ENCODE assay signal across 12 cellular contexts in genomic region chr17:59752922-59753321, GRCh38. TPM values are rescaled to one million over a fixed set of nuclear protein-coding genes. Genes with fewer than 3 reads are reported as not detected.
A peak's percentile ranks its signal among the peaks of the same experiment; 100 is the strongest.
DNase-seq lines count a peak whose midpoint lies in the region; ATAC-seq and TF ChIP-seq lines count a peak whose summit lies in the region.
"Had no signal": no experiment of that assay in that cellular context is flagged by ENCODE, and none has a peak within 500 bp of the region (broad histone marks: within the 10 kb centered on the region; RNA-seq: fewer than 3 reads in every experiment).

No MANE protein-coding gene starts in this region.

- H3K4me1 ChIP-seq in OCI-LY3 (ENCODE audit: low read length): peaks cover 33% of the 10 kb centered on the region
- peaks cover 47% of the 10 kb centered on the region for H3K4me1 ChIP-seq in adipocyte (ENCODE audit: control insufficient read depth, insufficient read depth, low read length)
- H3K4me1 ChIP-seq in skeletal muscle satellite cell (ENCODE audit: control insufficient read depth, insufficient read depth, low read length): peaks cover 38% of the 10 kb centered on the region
- H3K4me1 ChIP-seq: parathyroid adenoma had no signal

- no peaks in the 10 kb centered on the region for H3K9me3 Mint-ChIP-seq in activated CD8-positive, alpha-beta T cell treated with anti-CD3 and anti-CD28 coated beads for 36 hours
- no peaks in the 10 kb centered on the region for H3K9me3 Mint-ChIP-seq in activated CD8-positive, alpha-beta T cell treated with anti-CD3 and anti-CD28 coated beads, Interleukin-2, amount 10 ng/mL, durations not matched to agents 7 days and 5 days (ENCODE audit: insufficient read depth)
- peaks cover under 1% of the 10 kb centered on the region for H3K9me3 Mint-ChIP-seq in mesothelial cell of epicardium

- CTCF ChIA-PET in activated CD8-positive, alpha-beta T cell treated with anti-CD3 and anti-CD28 coated beads for 36 hours (lab: Charles Lee): interaction anchor here (0.6 to 5.6 kb wide), 19 partner anchors 9 to 288 kb away, joined by 3 to 108 read pairs (median 5); partner anchors contain the start of genes PTRH2 and VMP1
- CTCF ChIA-PET in activated CD8-positive, alpha-beta T cell treated with anti-CD3 and anti-CD28 coated beads, Interleukin-2, amount 10 ng/mL, durations not matched to agents 7 days and 5 days (lab: Charles Lee): interaction anchor here (0.8 to 5.3 kb wide), 22 partner anchors 11 to 442 kb away, joined by 3 to 102 read pairs (median 7); partner anchors contain the start of genes PTRH2, RPS6KB1, TUBD1 and VMP1

- H3K36me3 Mint-ChIP-seq in activated CD8-positive, alpha-beta T cell treated with anti-CD3 and anti-CD28 coated beads for 36 hours (ENCODE audit: low read depth): peaks cover 22% of the 10 kb centered on the region
- peaks cover 22% of the 10 kb centered on the region for H3K36me3 Mint-ChIP-seq in activated CD8-positive, alpha-beta T cell treated with anti-CD3 and anti-CD28 coated beads, Interleukin-2, amount 10 ng/mL, durations not matched to agents 7 days and 5 days (ENCODE audit: low read depth)
- H3K36me3 Mint-ChIP-seq in mesothelial cell of epicardium: peaks cover 2% of the 10 kb centered on the region

- H3K27me3 Mint-ChIP-seq in activated CD8-positive, alpha-beta T cell treated with anti-CD3 and anti-CD28 coated beads for 36 hours: no peaks in the 10 kb centered on the region
- H3K27me3 Mint-ChIP-seq in activated CD8-positive, alpha-beta T cell treated with anti-CD3 and anti-CD28 coated beads, Interleukin-2, amount 10 ng/mL, durations not matched to agents 7 days and 5 days (ENCODE audit: low read depth): no peaks in the 10 kb centered on the region
- no peaks in the 10 kb centered on the region for H3K27me3 Mint-ChIP-seq in mesothelial cell of epicardium (ENCODE audit: low read depth)

- no peaks in the 10 kb centered on the region for H3K27me3 ChIP-seq in OCI-LY3 (ENCODE audit: low read depth, low read length)
- H3K27me3 ChIP-seq in adipocyte (replicated peaks; ENCODE audit: control insufficient read depth, insufficient read depth, low read length): no peaks in the 10 kb centered on the region
- H3K27me3 ChIP-seq in skeletal muscle satellite cell (ENCODE audit: control insufficient read depth, insufficient read depth, low read length): no peaks in the 10 kb centered on the region
- H3K27me3 ChIP-seq: esophagus squamous epithelium had no signal

- no peak overlapping the region for H3K4me3 Mint-ChIP-seq in activated CD8-positive, alpha-beta T cell treated with anti-CD3 and anti-CD28 coated beads for 36 hours
- H3K4me3 Mint-ChIP-seq in activated CD8-positive, alpha-beta T cell treated with anti-CD3 and anti-CD28 coated beads, Interleukin-2, amount 10 ng/mL, durations not matched to agents 7 days and 5 days: no peak overlapping the region
- no peak overlapping the region for H3K4me3 Mint-ChIP-seq in mesothelial cell of epicardium

- no peak for ATAC-seq in activated CD8-positive, alpha-beta T cell treated with anti-CD3 and anti-CD28 coated beads for 36 hours
- no peak for ATAC-seq in activated CD8-positive, alpha-beta T cell treated with anti-CD3 and anti-CD28 coated beads, Interleukin-2, amount 10 ng/mL, durations not matched to agents 7 days and 5 days
- ATAC-seq in GM18498 (IDR thresholded peaks at IDR 0.05; ENCODE audit: unreplicated experiment): no peak

- H4K20me1 ChIP-seq in OCI-LY3 (ENCODE audit: insufficient read depth, low read length): no peaks in the 10 kb centered on the region

- no peak for TF ChIP-seq CTCF in activated CD8-positive, alpha-beta T cell treated with anti-CD3 and anti-CD28 coated beads for 36 hours (IDR thresholded peaks at IDR 0.05)
- no peak for TF ChIP-seq CTCF in OCI-LY3 (IDR thresholded peaks at IDR 0.05; ENCODE audit: low read depth, low read length)
- TF ChIP-seq CTCF in mesothelial cell of epicardium (IDR thresholded peaks at IDR 0.05; ENCODE audit: unreplicated experiment): no peak

- no peak overlapping the region; the same call in 1 of the 2 replicates for H3K9ac ChIP-seq in OCI-LY3 (ENCODE audit: low read length)
- H3K9ac ChIP-seq in adipocyte (ENCODE audit: low read length): peak overlapping the region; percentile 91
- peak overlapping the region; percentile 84 for H3K9ac ChIP-seq in skeletal muscle satellite cell (ENCODE audit: low read depth, low read length)
- H3K9ac ChIP-seq: parathyroid adenoma had no signal

- intact Hi-C loops in activated CD8-positive, alpha-beta T cell treated with anti-CD3 and anti-CD28 coated beads for 36 hours (cut with micrococcal nuclease): loop anchor here (2.0 to 5.0 kb wide), 2 partner anchors 34 to 94 kb away; no protein-coding TSS in a partner anchor

- H3K36me3 ChIP-seq in OCI-LY3 (replicated peaks; ENCODE audit: low read depth, low read length) (no peaks in the 10 kb centered on the region), adipocyte (ENCODE audit: control insufficient read depth, insufficient read depth, low read length, severe bottlenecking) (peaks cover 7% of the 10 kb centered on the region), skeletal muscle satellite cell (ENCODE audit: insufficient read depth, low read length) (no peaks in the 10 kb centered on the region)

- peak overlapping the region; percentile 77 for H3K27ac ChIP-seq in OCI-LY3 (ENCODE audit: low read length)
- H3K27ac ChIP-seq: parathyroid adenoma had no signal

- H3K27ac Mint-ChIP-seq in activated CD8-positive, alpha-beta T cell treated with anti-CD3 and anti-CD28 coated beads for 36 hours: peak overlapping the region; percentile 84
- H3K27ac Mint-ChIP-seq in activated CD8-positive, alpha-beta T cell treated with anti-CD3 and anti-CD28 coated beads, Interleukin-2, amount 10 ng/mL, durations not matched to agents 7 days and 5 days: no peak overlapping the region
- no peak overlapping the region for H3K27ac Mint-ChIP-seq in mesothelial cell of epicardium

- H3K9me3 ChIP-seq in OCI-LY3 (ENCODE audit: insufficient read depth, low read length) (no peaks in the 10 kb centered on the region), adipocyte (ENCODE audit: control insufficient read depth, low read length) (no peaks in the 10 kb centered on the region), skeletal muscle satellite cell (replicated peaks; ENCODE audit: low read length) (no peaks in the 10 kb centered on the region)
- H3K9me3 ChIP-seq: esophagus squamous epithelium, HAP-1 had no signal

- no peaks in the 10 kb centered on the region for H3K79me2 ChIP-seq in OCI-LY3 (ENCODE audit: low read length)
- H3K79me2 ChIP-seq: parathyroid adenoma had no signal

- peaks cover 57% of the 10 kb centered on the region for H3K4me1 Mint-ChIP-seq in activated CD8-positive, alpha-beta T cell treated with anti-CD3 and anti-CD28 coated beads for 36 hours (ENCODE audit: low read depth)
- peaks cover 48% of the 10 kb centered on the region for H3K4me1 Mint-ChIP-seq in activated CD8-positive, alpha-beta T cell treated with anti-CD3 and anti-CD28 coated beads, Interleukin-2, amount 10 ng/mL, durations not matched to agents 7 days and 5 days (ENCODE audit: low read depth)
- peaks cover 37% of the 10 kb centered on the region for H3K4me1 Mint-ChIP-seq in mesothelial cell of epicardium

- no peak overlapping the region; the same call in 1 of the 2 replicates for H3K4me2 ChIP-seq in OCI-LY3 (ENCODE audit: low read length)
- no peak overlapping the region for H3K4me2 ChIP-seq in skeletal muscle satellite cell (ENCODE audit: low read length)

- POLR2A ChIA-PET in activated CD8-positive, alpha-beta T cell treated with anti-CD3 and anti-CD28 coated beads for 36 hours (lab: Charles Lee): interaction anchor here (0.5 to 8.9 kb wide), 12 partner anchors 10 to 283 kb away, joined by 3 to 443 read pairs (median 6); partner anchors contain the start of genes PTRH2, RPS6KB1, TUBD1 and VMP1
- POLR2A ChIA-PET in activated CD8-positive, alpha-beta T cell treated with anti-CD3 and anti-CD28 coated beads, Interleukin-2, amount 10 ng/mL, durations not matched to agents 7 days and 5 days (lab: Charles Lee): interaction anchor here (0.8 to 8.4 kb wide), 14 partner anchors 30 to 211 kb away, joined by 3 to 178 read pairs (median 5); partner anchors contain the start of genes RNFT1 and TUBD1

- no peak overlapping the region for H2AFZ ChIP-seq in OCI-LY3 (ENCODE audit: low read depth, low read length)
- H2AFZ ChIP-seq: parathyroid adenoma had no signal

- no peak for DNase-seq in activated CD8-positive, alpha-beta T cell treated with anti-CD3 and anti-CD28 coated beads for 36 hours
- DNase-seq in activated CD8-positive, alpha-beta T cell treated with anti-CD3 and anti-CD28 coated beads, Interleukin-2, amount 10 ng/mL, durations not matched to agents 7 days and 5 days: no peak
- DNase-seq in adipocyte (ENCODE audit: low read depth) (no peak), GM19238 (ENCODE audit: insufficient read length, low spot score) (no peak), mesothelial cell of epicardium (ENCODE audit: low spot score in 2 of 2, unreplicated experiment in 2 of 2) (no peak)
- DNase-seq: esophagus squamous epithelium; stimulated activated CD4-positive, alpha-beta T cell treated with anti-CD3 and anti-CD28 coated beads, Interleukin-12 subunit alpha, Interleukin-12 subunit beta, amount 100 ng/mL, for 4 hours had no signal

- no peak overlapping the region for H3K4me3 ChIP-seq in OCI-LY3 (ENCODE audit: low read length)
- no peak overlapping the region for H3K4me3 ChIP-seq in adipocyte (ENCODE audit: low read length)
- H3K4me3 ChIP-seq in skeletal muscle satellite cell (ENCODE audit: low read length): no peak overlapping the region
- H3K4me3 ChIP-seq: HAP-1 had no signal

RNA-seq across cellular contexts. Expression of gene VMP1, which starts 45.5 kb away (rescaled TPM):
- 100 to 1,000 TPM; 239 to 248 TPM for total RNA-seq in activated CD8-positive, alpha-beta T cell treated with anti-CD3 and anti-CD28 coated beads for 36 hours
- 100 to 1,000 TPM; 122 to 123 TPM for total RNA-seq in activated CD8-positive, alpha-beta T cell treated with anti-CD3 and anti-CD28 coated beads, Interleukin-2, amount 10 ng/mL, durations not matched to agents 7 days and 5 days
- 178 and 192 TPM in 2 replicates for total RNA-seq in skeletal muscle satellite cell (2012; rRNA removed)
- 207 to 208 TPM (median 208 TPM) in 3 replicates for total RNA-seq in mesothelial cell of epicardium

RNA-seq across cellular contexts. Expression of gene PTRH2, which starts 45.7 kb away (rescaled TPM):
- total RNA-seq in activated CD8-positive, alpha-beta T cell treated with anti-CD3 and anti-CD28 coated beads for 36 hours: 10 to 100 TPM; 34.2 to 37.4 TPM
- 10 to 100 TPM; 21.5 to 24.7 TPM for total RNA-seq in activated CD8-positive, alpha-beta T cell treated with anti-CD3 and anti-CD28 coated beads, Interleukin-2, amount 10 ng/mL, durations not matched to agents 7 days and 5 days
- total RNA-seq in skeletal muscle satellite cell (2012; rRNA removed): 22.3 and 26.9 TPM in 2 replicates
- total RNA-seq in mesothelial cell of epicardium: 22.5 to 24.7 TPM (median 24.4 TPM) in 3 replicates
